ENCODE assay signal across 21 cellular contexts in genomic region chr6:128095362-128095761, GRCh38.
DNase-seq lines count a peak whose midpoint lies in the region; ATAC-seq and TF ChIP-seq lines count a peak whose summit lies in the region.
"Had no signal": no experiment of that assay in that cellular context is flagged by ENCODE, and none has a peak within 500 bp of the region (broad histone marks: within the 10 kb centered on the region; RNA-seq: fewer than 3 reads in every experiment).

No MANE protein-coding gene starts in this region.

- POLR2A ChIA-PET in activated naive CD8-positive, alpha-beta T cell treated with anti-CD3 and anti-CD28 coated beads, Interleukin-2, amount 10 ng/mL, durations not matched to agents 7 days and 5 days (lab: Charles Lee), result no interaction called here

- H3K27me3 Mint-ChIP-seq in activated naive CD8-positive, alpha-beta T cell treated with anti-CD3 and anti-CD28 coated beads, Interleukin-2, amount 10 ng/mL, durations not matched to agents 7 days and 5 days, result no peaks in the 10 kb centered on the region
- H3K27me3 Mint-ChIP-seq in activated naive CD8-positive, alpha-beta T cell treated with anti-CD3 and anti-CD28 coated beads, Interleukin-2, amount 50 U/mL, for 24 hours, result no peaks in the 10 kb centered on the region

- peaks cover 7% of the 10 kb centered on the region for H3K36me3 Mint-ChIP-seq in activated naive CD8-positive, alpha-beta T cell treated with anti-CD3 and anti-CD28 coated beads, Interleukin-2, amount 10 ng/mL, durations not matched to agents 7 days and 5 days
- no peaks in the 10 kb centered on the region for H3K36me3 Mint-ChIP-seq in activated naive CD8-positive, alpha-beta T cell treated with anti-CD3 and anti-CD28 coated beads, Interleukin-2, amount 50 U/mL, for 24 hours (ENCODE audit: low read depth)
- H3K36me3 Mint-ChIP-seq: CD8-positive, alpha-beta T cell had no signal

- H3K36me3 ChIP-seq in KOPT-K1 (ENCODE audit: insufficient read depth, low read length), result no peaks in the 10 kb centered on the region
- H3K36me3 ChIP-seq: HAP-1 had no signal

- no peak for ATAC-seq in activated naive CD8-positive, alpha-beta T cell treated with anti-CD3 and anti-CD28 coated beads, Interleukin-2, amount 10 ng/mL, durations not matched to agents 7 days and 5 days (ENCODE audit: low read depth)
- ATAC-seq in activated naive CD8-positive, alpha-beta T cell treated with anti-CD3 and anti-CD28 coated beads, Interleukin-2, amount 50 U/mL, for 24 hours, result no peak
- ATAC-seq: CD8-positive, alpha-beta T cell; GM23338 had no signal

- peak overlapping the region; percentile 20 for H3K27ac ChIP-seq in KOPT-K1 (ENCODE audit: low read depth, low read length, poor library complexity, severe bottlenecking)
- no peak overlapping the region for H3K27ac ChIP-seq in coronary artery

- H3K4me3 Mint-ChIP-seq in activated naive CD8-positive, alpha-beta T cell treated with anti-CD3 and anti-CD28 coated beads, Interleukin-2, amount 10 ng/mL, durations not matched to agents 7 days and 5 days, result peak overlapping the region; percentile 20
- no peak overlapping the region for H3K4me3 Mint-ChIP-seq in activated naive CD8-positive, alpha-beta T cell treated with anti-CD3 and anti-CD28 coated beads, Interleukin-2, amount 50 U/mL, for 24 hours
- H3K4me3 Mint-ChIP-seq: CD8-positive, alpha-beta T cell; GM23338 had no signal

- no peak for TF ChIP-seq CTCF in coronary artery (IDR thresholded peaks at IDR 0.05)

- DNase-seq in activated naive CD8-positive, alpha-beta T cell treated with anti-CD3 and anti-CD28 coated beads, Interleukin-2, amount 10 ng/mL, durations not matched to agents 7 days and 5 days, result no peak
- DNase-seq in activated naive CD8-positive, alpha-beta T cell treated with anti-CD3 and anti-CD28 coated beads, Interleukin-2, amount 50 U/mL, for 24 hours, result no peak
- DNase-seq in RPMI7951 (ENCODE audit: low read depth) (peak; percentile 9), renal cortical epithelial cell (ENCODE audit: low read depth) (peak; percentile 29), coronary artery (ENCODE audit: low spot score) (no peak), RPMI8226 (no peak), NCI-H526 treated with DMSO at 0.1 percent for 48 hours (lab: John Stamatoyannopoulos, UW) (no peak)
- DNase-seq: AML-193; C1 segment of cervical spinal cord; Calu3; CD8-positive, alpha-beta T cell; EL; NCI-H1105; NCI-H2029 treated with DMSO at 0.1 percent for 48 hours; NCI-H226; NCI-H510A treated with DMSO at 0.1 percent for 48 hours; NCI-H82; SHP77 had no signal

- H3K27ac Mint-ChIP-seq in activated naive CD8-positive, alpha-beta T cell treated with anti-CD3 and anti-CD28 coated beads, Interleukin-2, amount 10 ng/mL, durations not matched to agents 7 days and 5 days, result no peak overlapping the region
- no peak overlapping the region for H3K27ac Mint-ChIP-seq in activated naive CD8-positive, alpha-beta T cell treated with anti-CD3 and anti-CD28 coated beads, Interleukin-2, amount 50 U/mL, for 24 hours
- H3K27ac Mint-ChIP-seq: CD8-positive, alpha-beta T cell had no signal

- no peaks in the 10 kb centered on the region for H3K9me3 Mint-ChIP-seq in activated naive CD8-positive, alpha-beta T cell treated with anti-CD3 and anti-CD28 coated beads, Interleukin-2, amount 10 ng/mL, durations not matched to agents 7 days and 5 days
- H3K9me3 Mint-ChIP-seq in activated naive CD8-positive, alpha-beta T cell treated with anti-CD3 and anti-CD28 coated beads, Interleukin-2, amount 50 U/mL, for 24 hours, result no peaks in the 10 kb centered on the region
- H3K9me3 Mint-ChIP-seq: CD8-positive, alpha-beta T cell; GM23338 had no signal

- no peak overlapping the region for H3K4me3 ChIP-seq in coronary artery
- H3K4me3 ChIP-seq: GM23338, HAP-1 had no signal

- peaks cover 16% of the 10 kb centered on the region for H3K4me1 Mint-ChIP-seq in activated naive CD8-positive, alpha-beta T cell treated with anti-CD3 and anti-CD28 coated beads, Interleukin-2, amount 10 ng/mL, durations not matched to agents 7 days and 5 days
- peaks cover 12% of the 10 kb centered on the region for H3K4me1 Mint-ChIP-seq in activated naive CD8-positive, alpha-beta T cell treated with anti-CD3 and anti-CD28 coated beads, Interleukin-2, amount 50 U/mL, for 24 hours

- H3K9me3 ChIP-seq in KOPT-K1 (ENCODE audit: insufficient read depth, low read length, poor library complexity, severe bottlenecking), result no peaks in the 10 kb centered on the region
- H3K9me3 ChIP-seq: HAP-1 had no signal

Comparison
In these comparisons a context has a peak if more than half of its experiments do, and no peak if none do; other contexts are left out.
1. DNase-seq: peak in RPMI7951 (single experiment) and renal cortical epithelial cell (single experiment); none in activated naive CD8-positive, alpha-beta T cell treated with anti-CD3 and anti-CD28 coated beads, Interleukin-2, amount 10 ng/mL, durations not matched to agents 7 days and 5 days (single experiment), activated naive CD8-positive, alpha-beta T cell treated with anti-CD3 and anti-CD28 coated beads, Interleukin-2, amount 50 U/mL, for 24 hours (single experiment), coronary artery (single experiment), RPMI8226 (single experiment) and NCI-H526 treated with DMSO at 0.1 percent for 48 hours (single experiment).